ENCODE assay signal across 9 cellular contexts in genomic region chr14:35383569-35384385, GRCh38. TPM values are rescaled to one million over a fixed set of nuclear protein-coding genes. Genes with fewer than 3 reads are reported as not detected.
DNase-seq lines count a peak whose midpoint lies in the region; ATAC-seq and TF ChIP-seq lines count a peak whose summit lies in the region.
"Had no signal": no experiment of that assay in that cellular context is flagged by ENCODE, and none has a peak within 500 bp of the region (broad histone marks: within the 10 kb centered on the region; RNA-seq: fewer than 3 reads in every experiment).

No MANE protein-coding gene starts in this region.

- H3K27ac ChIP-seq in RWPE1 (peak overlapping the region; percentile 78), duodenal mucosa (ENCODE audit: low read depth, low read length) (peak overlapping the region; percentile 81), muscle layer of duodenum (ENCODE audit: low read length) (peak overlapping the region; percentile 94), thoracic aorta (peak overlapping the region; percentile 65 to 79)

- H3K4me1 ChIP-seq in duodenal mucosa (ENCODE audit: control insufficient read depth in 1 of 2, insufficient read depth in 2 of 2, low read length in 2 of 2) (peaks cover 26 to 28% of the 10 kb centered on the region in 2 donors), muscle layer of duodenum (ENCODE audit: control insufficient read depth in 1 of 2, insufficient read depth in 2 of 2, low read length in 2 of 2) (peaks cover 23 to 30% of the 10 kb centered on the region in 2 donors), thoracic aorta (ENCODE audit: control insufficient read depth in 1 of 2, low read depth in 2 of 2) (peaks cover 12 to 31% of the 10 kb centered on the region in 2 donors)

- no peaks in the 10 kb centered on the region for H3K36me3 ChIP-seq in duodenal mucosa (ENCODE audit: control insufficient read depth in 1 of 2, insufficient read depth in 2 of 2, low read length in 2 of 2)
- no peaks in the 10 kb centered on the region for H3K36me3 ChIP-seq in muscle layer of duodenum (ENCODE audit: control insufficient read depth in 1 of 2, insufficient read depth in 2 of 2, low read length in 2 of 2)
- no peaks in the 10 kb centered on the region for H3K36me3 ChIP-seq in thoracic aorta

- H3K4me3 ChIP-seq in duodenal mucosa (ENCODE audit: low read depth in 1 of 2, low read length in 2 of 2) (no peak overlapping the region), muscle layer of duodenum (ENCODE audit: low read depth in 1 of 2, low read length in 2 of 2) (peak overlapping the region in 1 of 2 donors; percentile 7), thoracic aorta (no peak overlapping the region)

- no peak for TF ChIP-seq CTCF in RWPE1 (conservative IDR thresholded peaks at IDR 0.05; ENCODE audit: low read depth)
- no peak for TF ChIP-seq CTCF in thoracic aorta (IDR thresholded peaks at IDR 0.05)

- no peak for DNase-seq in RWPE1 (ENCODE audit: low spot score)
- DNase-seq in thoracic aorta (ENCODE audit: low spot score): no peak
- DNase-seq in SIG-M5 (lab: John Stamatoyannopoulos, UW): no peak
- DNase-seq in MV-4-11 (lab: John Stamatoyannopoulos, UW): no peak
- DNase-seq in activated CD4-positive, alpha-beta T cell treated with anti-CD3 and anti-CD28 coated beads, Interleukin-2, amount 50 U/mL, for 48 hours: no peak
- DNase-seq: activated T-cell treated with anti-CD3 and anti-CD28 coated beads, Interleukin-2, amount 50 U/mL, for 1 hour; naive B cell had no signal

- H3K27me3 ChIP-seq in duodenal mucosa (ENCODE audit: control insufficient read depth in 1 of 2, insufficient read depth in 2 of 2, low read length in 2 of 2): no peaks in the 10 kb centered on the region
- H3K27me3 ChIP-seq in muscle layer of duodenum (ENCODE audit: low read depth, low read length): no peaks in the 10 kb centered on the region
- no peaks in the 10 kb centered on the region for H3K27me3 ChIP-seq in thoracic aorta (replicated peaks; ENCODE audit: insufficient read depth)

- POLR2A ChIA-PET in RWPE1 (lab: Yijun Ruan, JAX; ENCODE audit: low non-redundant PET): no interaction called here

- CTCF ChIA-PET in RWPE1 (lab: Yijun Ruan, JAX): no interaction called here

- H3K9me3 ChIP-seq in duodenal mucosa (ENCODE audit: control insufficient read depth in 1 of 2, low read length in 2 of 2) (no peaks in the 10 kb centered on the region), muscle layer of duodenum (ENCODE audit: control insufficient read depth in 1 of 2, low read length in 2 of 2) (no peaks in the 10 kb centered on the region), thoracic aorta (no peaks in the 10 kb centered on the region)

- H3K9ac ChIP-seq in duodenal mucosa (ENCODE audit: low read depth in 1 of 2, low read length in 2 of 2): peak overlapping the region; percentile 47 to 55

- ATAC-seq in thoracic aorta (ENCODE audit: insufficient number of reproducible peaks, low FRiP score, low read depth): no peak

RNA-seq across cellular contexts. Expression of gene NFKBIA, which starts 20.8 kb away (rescaled TPM):
- total RNA-seq in thoracic aorta: 100 to 1,000 TPM; 366 to 378 TPM
